11 cellular contexts compared by ENCODE assay signal in genomic region chr11:44605965-44606364, GRCh38.
"Had no signal": no experiment of that assay in that cellular context is flagged by ENCODE, and none has a peak within 500 bp of the region (broad histone marks: within the 10 kb centered on the region; RNA-seq: fewer than 3 reads in every experiment).

No MANE protein-coding gene starts in this region.

- H3K9me3 Mint-ChIP-seq: endodermal cell; neural crest cell; T-helper 2 cell treated with Interferon-gamma antibody and Interleukin-4, amounts not matched to agents 5 μg/mL and 100 μg/mL, for 36 hours had no signal

- H3K27ac ChIP-seq: cardiac muscle cell, heart right ventricle, right lobe of liver, uterus had no signal

- H3K4me1 ChIP-seq: right lobe of liver, uterus had no signal

- H3K4me2 ChIP-seq: smooth muscle cell had no signal

- H3K27me3 ChIP-seq: cardiac muscle cell, dorsolateral prefrontal cortex, heart right ventricle, right lobe of liver, uterus had no signal

- H3K27ac Mint-ChIP-seq: endodermal cell; T-helper 2 cell treated with Interferon-gamma antibody and Interleukin-4, amounts not matched to agents 5 μg/mL and 100 μg/mL, for 36 hours had no signal

- DNase-seq: activated effector memory CD4-positive, alpha-beta T cell treated with Interleukin-2 at 50 U/mL for 16 hours; dorsolateral prefrontal cortex; endodermal cell; heart right ventricle; midbrain; right lobe of liver; uterus had no signal

- H3K4me3 Mint-ChIP-seq: endodermal cell; neural crest cell; T-helper 2 cell treated with Interferon-gamma antibody and Interleukin-4, amounts not matched to agents 5 μg/mL and 100 μg/mL, for 36 hours had no signal

- ATAC-seq: heart right ventricle, right lobe of liver had no signal

- H3K36me3 ChIP-seq: cardiac muscle cell, uterus had no signal

- H3K4me3 ChIP-seq: cardiac muscle cell, dorsolateral prefrontal cortex, heart right ventricle, right lobe of liver, smooth muscle cell, uterus had no signal

- H3K9me3 ChIP-seq: heart right ventricle, right lobe of liver, uterus had no signal
